Comparison of ENCODE assay signal across 8 cellular contexts in genomic region chr10:68826764-68827591, GRCh38.
DNase-seq lines count a peak whose midpoint lies in the region; ATAC-seq lines count a peak whose summit lies in the region.

TSS of gene STOX1 (plus strand) at chr10:68827531. CDS start at chr10:68827624, 93 bp downstream.

- DNase-seq in DMS79 treated with DMSO at 0.1 percent for 48 hours (lab: John Stamatoyannopoulos, UW): peak; percentile 65
- no peak for DNase-seq in DMS79 (lab: John Stamatoyannopoulos, UW)
- DNase-seq in NCI-H510A treated with DMSO at 0.1 percent for 48 hours (lab: John Stamatoyannopoulos, UW): peak; percentile 72
- peak; percentile 8 to 35 for DNase-seq in activated CD8-positive, alpha-beta memory T cell treated with anti-CD3 and anti-CD28 coated beads for 1 hour (ENCODE audit: extremely low read depth in 1 of 2, low read depth in 1 of 2)
- DNase-seq in effector CD8-positive, alpha-beta T cell (lab: John Stamatoyannopoulos, UW): peak; percentile 21
- DNase-seq in midbrain (lab: John Stamatoyannopoulos, UW): peak; percentile 36
- DNase-seq in stimulated activated CD8-positive, alpha-beta memory T cell treated with anti-CD3 and anti-CD28 coated beads, Interleukin-4, amount 100 ng/mL, for 4 hours (ENCODE audit: low read depth in 2 of 2, low spot score in 1 of 2): peak; percentile 12 to 27

- ATAC-seq in HG02970 (IDR thresholded peaks at IDR 0.05; ENCODE audit: low FRiP score, unreplicated experiment): peak; percentile 59
